Comparison of ENCODE assay signal across 8 cellular contexts in the genomic region with DNA sequence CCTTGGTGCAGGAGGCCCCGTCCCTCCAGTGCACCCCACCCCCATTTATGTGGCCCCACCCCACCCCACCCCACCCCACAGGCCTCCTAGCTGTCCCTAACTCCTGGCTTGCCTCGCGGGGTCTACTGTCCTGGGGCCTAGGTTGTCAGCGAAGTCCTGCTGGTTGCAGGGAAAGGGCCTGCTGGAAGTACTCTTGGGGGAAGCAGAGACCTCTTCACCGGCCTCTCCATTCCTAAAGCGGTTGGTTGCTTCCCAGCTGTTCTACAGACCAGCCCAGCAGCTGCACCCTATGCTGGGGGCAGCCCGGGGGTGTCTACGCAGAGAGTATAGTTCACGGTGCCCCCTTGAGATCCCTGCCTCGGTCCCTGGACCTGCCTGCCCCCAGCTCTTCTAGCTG.
"Had no signal": no experiment of that assay in that cellular context is flagged by ENCODE, and none has a peak within 500 bp of the region (broad histone marks: within the 10 kb centered on the region; RNA-seq: fewer than 3 reads in every experiment).

No MANE protein-coding gene starts in this region.

- H3K4me3 ChIP-seq: gastroesophageal sphincter, smooth muscle cell had no signal

- H3K9me3 ChIP-seq: gastroesophageal sphincter had no signal

- H3K27me3 ChIP-seq: gastroesophageal sphincter had no signal

- H3K4me2 ChIP-seq: smooth muscle cell had no signal

- DNase-seq: amniotic stem cell, cortex of kidney had no signal

- ATAC-seq: activated CD8-positive, alpha-beta T cell treated with anti-CD3 and anti-CD28 coated beads, Interleukin-2, amount 10 ng/mL, durations not matched to agents 7 days and 5 days; activated T-cell treated with anti-CD3 and anti-CD28 coated beads, Interleukin-2, amount 50 U/mL, for 72 hours; effector memory CD8-positive, alpha-beta T cell; stimulated activated naive CD8-positive, alpha-beta T cell treated with anti-CD3 and anti-CD28 coated beads, Interleukin-15, Interleukin-2, amounts not matched to agents 100 U/mL and 50 U/mL, for 24 hours had no signal
